ENCODE assay signal across 40 cellular contexts in the genomic region with DNA sequence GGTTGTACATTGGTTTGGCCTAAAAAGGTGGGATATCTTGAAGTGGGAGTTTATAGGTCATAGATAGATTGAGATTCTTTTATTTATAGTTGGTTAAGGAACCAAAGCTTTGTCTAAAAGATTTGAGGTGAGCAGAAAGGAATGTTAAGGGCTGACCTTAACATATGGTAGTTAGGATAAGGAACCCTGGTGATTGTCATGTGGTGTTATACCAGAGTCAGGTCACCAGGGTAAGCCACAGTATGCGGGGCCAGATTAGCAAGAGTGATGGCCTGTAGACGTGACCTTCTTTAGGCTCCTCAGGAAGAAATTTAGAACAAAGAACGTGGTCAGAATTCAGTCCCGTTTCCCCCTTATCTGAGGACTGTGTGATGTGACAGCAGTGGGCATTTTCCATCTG.
"Had no signal": no experiment of that assay in that cellular context is flagged by ENCODE, and none has a peak within 500 bp of the region (broad histone marks: within the 10 kb centered on the region; RNA-seq: fewer than 3 reads in every experiment).

No MANE protein-coding gene starts in this region.

- H3K36me3 ChIP-seq: adrenal gland, ascending aorta, brain microvascular endothelial cell, breast epithelium, cardiac muscle cell had no signal

- H3K9me3 ChIP-seq: adrenal gland, ascending aorta, body of pancreas, breast epithelium had no signal

- H3K27me3 ChIP-seq: adrenal gland, ascending aorta, body of pancreas, brain microvascular endothelial cell, breast epithelium, cardiac muscle cell had no signal

- H3K4me1 ChIP-seq: ascending aorta, body of pancreas, breast epithelium had no signal

- DNase-seq: activated effector memory CD4-positive, alpha-beta T cell treated with anti-CD3 and anti-CD28 coated beads, Interleukin-2, amount 50 U/mL, for 16 hours; activated effector memory CD4-positive, alpha-beta T cell treated with Interleukin-2 at 50 U/mL for 16 hours; activated gamma-delta T cell; activated gamma-delta T cell treated with Interleukin-2 at 50 U/mL for 16 hours; activated naive CD4-positive, alpha-beta T cell; activated naive CD4-positive, alpha-beta T cell treated with anti-CD3 and anti-CD28 coated beads for 36 hours; activated naive CD4-positive, alpha-beta T cell treated with anti-CD3 and anti-CD28 coated beads, Interleukin-2, amount 10 ng/mL, durations not matched to agents 7 days and 5 days; activated naive CD4-positive, alpha-beta T cell treated with anti-CD3 and anti-CD28 coated beads, Interleukin-2, amount 50 U/mL, for 16 hours; activated naive CD4-positive, alpha-beta T cell treated with Interleukin-2 at 50 U/mL for 16 hours; activated naive CD8-positive, alpha-beta T cell treated with anti-CD3 and anti-CD28 coated beads for 36 hours; activated naive CD8-positive, alpha-beta T cell treated with anti-CD3 and anti-CD28 coated beads, Interleukin-2, amount 10 ng/mL, durations not matched to agents 7 days and 5 days; activated naive CD8-positive, alpha-beta T cell treated with anti-CD3 and anti-CD28 coated beads, Interleukin-2, amount 50 U/mL, for 24 hours; activated T-cell treated with anti-CD3 and anti-CD28 coated beads, Interleukin-2, amount 50 U/mL, for 1 hour; activated T-cell treated with anti-CD3 and anti-CD28 coated beads, Interleukin-2, amount 50 U/mL, for 24 hours; activated T-cell treated with anti-CD3 and anti-CD28 coated beads, Interleukin-2, amount 50 U/mL, for 4 hours; activated T-cell treated with anti-CD3 and anti-CD28 coated beads, Interleukin-2, amount 50 U/mL, for 48 hours; activated T-cell treated with anti-CD3 and anti-CD28 coated beads, Interleukin-2, amount 50 U/mL, for 72 hours; adrenal gland; amniotic stem cell; amygdala; anterior cingulate cortex; aorta; body of pancreas; brain microvascular endothelial cell; caudate nucleus; central memory CD4-positive, alpha-beta T cell; cerebellar nuclear complex had no signal

- FAIRE-seq: astrocyte, bronchial epithelial cell had no signal

- H3K4me3 ChIP-seq: adrenal gland, ascending aorta, body of pancreas, breast epithelium, cardiac muscle cell had no signal

- H3K27ac ChIP-seq: adrenal gland, ascending aorta, body of pancreas, brain microvascular endothelial cell, breast epithelium, cardiac muscle cell had no signal

- H3K4me1 Mint-ChIP-seq: activated naive CD4-positive, alpha-beta T cell treated with anti-CD3 and anti-CD28 coated beads, Interleukin-2, amount 10 ng/mL, durations not matched to agents 7 days and 5 days; activated naive CD4-positive, alpha-beta T cell treated with anti-CD3 and anti-CD28 coated beads, Interleukin-2, amount 50 U/mL, for 24 hours; activated naive CD8-positive, alpha-beta T cell treated with anti-CD3 and anti-CD28 coated beads for 36 hours; activated naive CD8-positive, alpha-beta T cell treated with anti-CD3 and anti-CD28 coated beads, Interleukin-2, amount 10 ng/mL, durations not matched to agents 7 days and 5 days; activated naive CD8-positive, alpha-beta T cell treated with anti-CD3 and anti-CD28 coated beads, Interleukin-2, amount 50 U/mL, for 24 hours; activated T-helper 17 cell treated with anti-CD3 and anti-CD28 coated beads, Interleukin-2, amount 50 U/mL, for 72 hours; central memory CD8-positive, alpha-beta T cell had no signal

- H3K27ac Mint-ChIP-seq: activated naive CD4-positive, alpha-beta T cell treated with anti-CD3 and anti-CD28 coated beads for 36 hours; activated naive CD4-positive, alpha-beta T cell treated with anti-CD3 and anti-CD28 coated beads, Interleukin-2, amount 10 ng/mL, durations not matched to agents 7 days and 5 days; activated naive CD4-positive, alpha-beta T cell treated with anti-CD3 and anti-CD28 coated beads, Interleukin-2, amount 50 U/mL, for 24 hours; activated naive CD4-positive, alpha-beta T cell treated with anti-CD3 and anti-CD28 coated beads, Interleukin-2, amount 50 U/mL, for 72 hours; activated naive CD8-positive, alpha-beta T cell; activated naive CD8-positive, alpha-beta T cell treated with anti-CD3 and anti-CD28 coated beads for 36 hours; activated naive CD8-positive, alpha-beta T cell treated with anti-CD3 and anti-CD28 coated beads, Interleukin-2, amount 10 ng/mL, durations not matched to agents 7 days and 5 days; activated naive CD8-positive, alpha-beta T cell treated with anti-CD3 and anti-CD28 coated beads, Interleukin-2, amount 50 U/mL, for 24 hours; activated T-cell treated with anti-CD3 and anti-CD28 coated beads, Interleukin-2, amount 50 U/mL, for 24 hours; activated T-cell treated with anti-CD3 and anti-CD28 coated beads, Interleukin-2, amount 50 U/mL, for 72 hours; activated T-helper 1 cell treated with anti-CD3 and anti-CD28 coated beads, Interleukin-12 subunit alpha, Interleukin-12 subunit beta, Interleukin-2, Interleukin-4 antibody, amounts not matched to agents 30 ng/mL and 10 ng/mL and 1 ng/mL, durations not matched to agents 14 hours and 24 hours and 36 hours; activated T-helper 17 cell treated with anti-CD3 and anti-CD28 coated beads, Interleukin-2, amount 50 U/mL, for 72 hours; activated T-helper 2 cell treated with anti-CD3 and anti-CD28 coated beads, Interferon-gamma antibody, Interleukin-2, Interleukin-4, amounts not matched to agents 10 μg/mL and 5 μg/mL and 100 μg/mL, durations not matched to agents 14 hours and 24 hours and 36 hours; brain had no signal

- ATAC-seq: activated naive CD4-positive, alpha-beta T cell treated with anti-CD3 and anti-CD28 coated beads, Interleukin-2, amount 50 U/mL, for 72 hours; activated naive CD8-positive, alpha-beta T cell treated with anti-CD3 and anti-CD28 coated beads, Interleukin-2, amount 50 U/mL, for 24 hours; activated T-cell treated with anti-CD3 and anti-CD28 coated beads, Interleukin-2, amount 50 U/mL, for 4 hours; activated T-cell treated with anti-CD3 and anti-CD28 coated beads, Interleukin-2, amount 50 U/mL, for 72 hours; activated T-helper 17 cell treated with anti-CD3 and anti-CD28 coated beads, Interleukin-2, amount 50 U/mL, for 72 hours; body of pancreas had no signal

- H3K4me3 Mint-ChIP-seq: activated naive CD4-positive, alpha-beta T cell treated with anti-CD3 and anti-CD28 coated beads for 36 hours; activated naive CD4-positive, alpha-beta T cell treated with anti-CD3 and anti-CD28 coated beads, Interleukin-2, amount 10 ng/mL, durations not matched to agents 7 days and 5 days; activated naive CD4-positive, alpha-beta T cell treated with anti-CD3 and anti-CD28 coated beads, Interleukin-2, amount 50 U/mL, for 24 hours; activated naive CD8-positive, alpha-beta T cell; activated naive CD8-positive, alpha-beta T cell treated with anti-CD3 and anti-CD28 coated beads for 36 hours; activated naive CD8-positive, alpha-beta T cell treated with anti-CD3 and anti-CD28 coated beads, Interleukin-2, amount 10 ng/mL, durations not matched to agents 7 days and 5 days; activated naive CD8-positive, alpha-beta T cell treated with anti-CD3 and anti-CD28 coated beads, Interleukin-2, amount 50 U/mL, for 24 hours; activated T-cell treated with anti-CD3 and anti-CD28 coated beads, Interleukin-2, amount 50 U/mL, for 24 hours; activated T-cell treated with anti-CD3 and anti-CD28 coated beads, Interleukin-2, amount 50 U/mL, for 4 hours; activated T-cell treated with anti-CD3 and anti-CD28 coated beads, Interleukin-2, amount 50 U/mL, for 72 hours; activated T-helper 1 cell treated with anti-CD3 and anti-CD28 coated beads, Interleukin-12 subunit alpha, Interleukin-12 subunit beta, Interleukin-2, Interleukin-4 antibody, amounts not matched to agents 30 ng/mL and 10 ng/mL and 1 ng/mL, durations not matched to agents 14 hours and 24 hours and 36 hours; activated T-helper 17 cell treated with anti-CD3 and anti-CD28 coated beads, Interleukin-2, amount 50 U/mL, for 72 hours; brain; central memory CD8-positive, alpha-beta T cell had no signal

- H3K36me3 Mint-ChIP-seq: activated naive CD4-positive, alpha-beta T cell treated with anti-CD3 and anti-CD28 coated beads, Interleukin-2, amount 10 ng/mL, durations not matched to agents 7 days and 5 days; activated naive CD4-positive, alpha-beta T cell treated with anti-CD3 and anti-CD28 coated beads, Interleukin-2, amount 50 U/mL, for 24 hours; activated naive CD8-positive, alpha-beta T cell; activated naive CD8-positive, alpha-beta T cell treated with anti-CD3 and anti-CD28 coated beads for 36 hours; activated naive CD8-positive, alpha-beta T cell treated with anti-CD3 and anti-CD28 coated beads, Interleukin-2, amount 10 ng/mL, durations not matched to agents 7 days and 5 days; brain had no signal

- H3K27me3 Mint-ChIP-seq: activated naive CD4-positive, alpha-beta T cell treated with anti-CD3 and anti-CD28 coated beads, Interleukin-2, amount 10 ng/mL, durations not matched to agents 7 days and 5 days; activated naive CD4-positive, alpha-beta T cell treated with anti-CD3 and anti-CD28 coated beads, Interleukin-2, amount 50 U/mL, for 24 hours; activated naive CD8-positive, alpha-beta T cell; activated naive CD8-positive, alpha-beta T cell treated with anti-CD3 and anti-CD28 coated beads for 36 hours; activated naive CD8-positive, alpha-beta T cell treated with anti-CD3 and anti-CD28 coated beads, Interleukin-2, amount 10 ng/mL, durations not matched to agents 7 days and 5 days; activated naive CD8-positive, alpha-beta T cell treated with anti-CD3 and anti-CD28 coated beads, Interleukin-2, amount 50 U/mL, for 24 hours; activated T-cell treated with anti-CD3 and anti-CD28 coated beads, Interleukin-2, amount 50 U/mL, for 24 hours; activated T-helper 17 cell treated with anti-CD3 and anti-CD28 coated beads, Interleukin-2, amount 50 U/mL, for 72 hours; brain; central memory CD8-positive, alpha-beta T cell had no signal
